9 cellular contexts compared by ENCODE assay signal in the genomic region with DNA sequence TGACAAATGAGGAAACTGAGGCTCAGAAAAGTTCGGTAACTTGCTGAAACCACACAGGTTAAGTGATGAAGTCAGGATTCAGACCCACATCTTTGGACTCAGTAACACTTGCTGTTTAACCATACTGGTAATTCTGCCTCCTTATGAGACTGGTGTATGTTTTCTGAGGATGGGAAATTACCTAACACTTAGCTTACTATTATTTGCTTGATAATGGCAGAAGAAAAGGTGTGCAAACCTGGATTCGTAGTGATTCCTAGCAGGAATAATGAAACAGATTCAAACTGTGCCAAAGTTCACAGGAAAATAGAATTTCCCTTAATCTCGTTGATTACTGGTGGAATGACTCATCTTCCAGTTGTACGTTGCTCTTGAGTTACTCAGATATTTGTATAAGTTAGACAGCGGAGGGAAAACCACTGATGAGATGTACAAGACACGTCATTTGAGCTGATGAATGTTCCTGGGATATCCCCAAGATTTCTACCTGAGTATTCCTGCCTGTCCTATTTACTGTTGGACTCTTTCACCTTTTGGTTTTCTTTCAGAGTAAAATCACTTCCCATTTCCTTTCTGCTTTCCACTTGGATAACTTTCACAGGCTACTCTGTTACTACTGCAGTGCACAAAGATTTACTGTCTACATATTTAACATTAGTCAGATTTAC. TPM values are rescaled to one million over a fixed set of nuclear protein-coding genes. Genes with fewer than 3 reads are reported as not detected.
DNase-seq lines count a peak whose midpoint lies in the region; ATAC-seq, FAIRE-seq and TF ChIP-seq lines count a peak whose summit lies in the region.
"Had no signal": no experiment of that assay in that cellular context is flagged by ENCODE, and none has a peak within 500 bp of the region (broad histone marks: within the 10 kb centered on the region; RNA-seq: fewer than 3 reads in every experiment).

No MANE protein-coding gene starts in this region.

- DNase-seq in activated CD4-positive, CD25-positive, alpha-beta regulatory T cell (lab: John Stamatoyannopoulos, UW): no peak
- peak in 1 of 2 experiments; percentile 80 for DNase-seq in SJSA1 (ENCODE audit: low read depth in 1 of 2, low spot score in 2 of 2)
- peak; percentile 93 for DNase-seq in fibroblast of peridontal ligament (ENCODE audit: extremely low read depth)
- no peak for DNase-seq in stimulated activated naive CD8-positive, alpha-beta T cell treated with anti-CD3 and anti-CD28 coated beads, Interleukin-15, Interleukin-2, amounts not matched to agents 100 U/mL and 50 U/mL, for 24 hours
- no peak for DNase-seq in DMS79 (lab: John Stamatoyannopoulos, UW)
- no peak for DNase-seq in GM12891 (ENCODE audit: insufficient read length, low spot score)
- DNase-seq: NCI-H1417 had no signal

- no peaks in the 10 kb centered on the region for H3K27me3 ChIP-seq in SJSA1 (replicated peaks)

- peaks cover 45% of the 10 kb centered on the region for H3K4me1 ChIP-seq in SJSA1 (replicated peaks)

- no peaks in the 10 kb centered on the region for H3K9me3 ChIP-seq in SJSA1 (replicated peaks)

- H3K27ac ChIP-seq in SJSA1: peak overlapping the region; percentile 77

- peak; percentile 63 to 81 for ATAC-seq in activated CD4-positive, CD25-positive, alpha-beta regulatory T cell treated with anti-CD3 and anti-CD28 coated beads, Interleukin-2, amount 50 U/mL, for 24 hours
- peak; percentile 32 for ATAC-seq in stimulated activated naive CD8-positive, alpha-beta T cell treated with anti-CD3 and anti-CD28 coated beads, Interleukin-15, Interleukin-2, amounts not matched to agents 100 U/mL and 50 U/mL, for 24 hours
- ATAC-seq in HG02938 (IDR thresholded peaks at IDR 0.05; ENCODE audit: unreplicated experiment): no peak

- FAIRE-seq in GM12891 (lab: Jason Lieb, UNC): no peak

- H3K4me3 ChIP-seq in SJSA1: no peak overlapping the region

- H3K36me3 ChIP-seq in SJSA1: peaks cover 14% of the 10 kb centered on the region

- TF ChIP-seq POLR2A in GM12891 (IDR thresholded peaks at IDR 0.05; ENCODE audit: low read depth, low read length): no peak

TF ChIP-seq in GM12891, 5 proteins besides CTCF, POLR2A, EP300 and RAD21:
- TF ChIP-seq POLR2AphosphoS5 (IDR thresholded peaks at IDR 0.05; ENCODE audit: low read depth, low read length) (no peak), SPI1 (IDR thresholded peaks at IDR 0.05; ENCODE audit: low read depth, low read length) (no peak), PAX5 (IDR thresholded peaks at IDR 0.05; ENCODE audit: insufficient read depth, low read length, severe bottlenecking) (no peak), POU2F2 (IDR thresholded peaks at IDR 0.05; ENCODE audit: low read depth, low read length) (no peak), TAF1 (IDR thresholded peaks at IDR 0.05; ENCODE audit: low read depth, low read length) (no peak)

RNA-seq across cellular contexts. Expression of gene PRORP, which starts 37.5 kb away (rescaled TPM):
- total RNA-seq in SJSA1 (2014; rRNA removed; shearing (Covaris generic)): 20.0 and 33.4 TPM in 2 replicates
- 28.3 TPM for polyA plus RNA-seq in GM12891 (2012; ENCODE audit: low read depth, missing spikeins)

RNA-seq across cellular contexts. Expression of gene PPP2R3C, which starts 38.1 kb away (rescaled TPM):
- total RNA-seq in SJSA1 (2014; rRNA removed; shearing (Covaris generic)): 21.7 and 25.7 TPM in 2 replicates
- polyA plus RNA-seq in GM12891 (2012; ENCODE audit: low read depth, missing spikeins): 32.3 TPM
